In genomic region chr5:39076757-39077475, GRCh38 we compare ENCODE assay signal across 8 cellular contexts. TPM values are rescaled to one million over a fixed set of nuclear protein-coding genes. Genes with fewer than 3 reads are reported as not detected.
A peak's percentile ranks its signal among the peaks of the same experiment; 100 is the strongest.
DNase-seq lines count a peak whose midpoint lies in the region; ATAC-seq and TF ChIP-seq lines count a peak whose summit lies in the region.

No MANE protein-coding gene starts in this region.

- no peak for TF ChIP-seq CTCF in BE2C (IDR thresholded peaks at IDR 0.05; ENCODE audit: low read depth, low read length)

- H3K4me1 ChIP-seq in BE2C, result no peaks in the 10 kb centered on the region

- H3K9me3 ChIP-seq in BE2C, result no peaks in the 10 kb centered on the region

- peak; percentile 64 for DNase-seq in COLO829 (ENCODE audit: low spot score)
- peak; percentile 100 for DNase-seq in NOMO-1 treated with DMSO at 0.1 percent for 48 hours (lab: John Stamatoyannopoulos, UW; ENCODE audit: unreplicated experiment)
- DNase-seq in substantia nigra (lab: John Stamatoyannopoulos, UW), result no peak
- DNase-seq in BE2C, result no peak
- no peak for DNase-seq in NCI-H774 (lab: John Stamatoyannopoulos, UW)
- DNase-seq in NCI-H2227 treated with DMSO at 0.1 percent for 48 hours (lab: John Stamatoyannopoulos, UW), result no peak

- no peak overlapping the region for H3K4me3 ChIP-seq in BE2C (ENCODE audit: low read depth, low read length)

- H3K27ac ChIP-seq in cingulate gyrus (ENCODE audit: low read depth, low read length) (peak overlapping the region; percentile 57), substantia nigra (ENCODE audit: low read depth, low read length, poor library complexity, severe bottlenecking) (peak overlapping the region; percentile 83)

- ATAC-seq in GM21529 (IDR thresholded peaks at IDR 0.05; ENCODE audit: unreplicated experiment), result peak; percentile 12

- H3K36me3 ChIP-seq in BE2C, result no peaks in the 10 kb centered on the region

- peaks cover 40% of the 10 kb centered on the region for H3K27me3 ChIP-seq in BE2C

RNA-seq across cellular contexts. Expression of gene RICTOR, which starts 2.7 kb away (rescaled TPM):
- 4.0 TPM for polyA plus RNA-seq in BE2C (2012; ENCODE audit: insufficient read depth, insufficient read length, low read depth)

Comparison
In these comparisons a context has a peak if more than half of its experiments do, and no peak if none do; other contexts are left out.
1. DNase-seq: peak in COLO829 (single experiment) and NOMO-1 treated with DMSO at 0.1 percent for 48 hours (single experiment); none in substantia nigra (0 of 49), BE2C (single experiment), NCI-H774 (single experiment) and NCI-H2227 treated with DMSO at 0.1 percent for 48 hours (single experiment).